Comparison of ENCODE assay signal across 8 cellular contexts in genomic region chr12:30694971-30695326, GRCh38. TPM values are rescaled to one million over a fixed set of nuclear protein-coding genes. Genes with fewer than 3 reads are reported as not detected.
DNase-seq lines count a peak whose midpoint lies in the region; ATAC-seq and TF ChIP-seq lines count a peak whose summit lies in the region.

No MANE protein-coding gene starts in this region.

- H3K4me3 ChIP-seq in right atrium auricular region: peak overlapping the region; percentile 66 to 97

- H3K27me3 Mint-ChIP-seq in activated naive CD8-positive, alpha-beta T cell treated with anti-CD3 and anti-CD28 coated beads, Interleukin-2, amount 50 U/mL, for 24 hours: peaks cover 3% of the 10 kb centered on the region

- H3K9me3 ChIP-seq in right atrium auricular region: no peaks in the 10 kb centered on the region

- H3K9me3 Mint-ChIP-seq in activated naive CD8-positive, alpha-beta T cell treated with anti-CD3 and anti-CD28 coated beads, Interleukin-2, amount 50 U/mL, for 24 hours: no peaks in the 10 kb centered on the region

- H3K27me3 ChIP-seq in right atrium auricular region: no peaks in the 10 kb centered on the region

- no peaks in the 10 kb centered on the region for H3K36me3 ChIP-seq in right atrium auricular region

- peak overlapping the region; percentile 91 for H3K4me3 Mint-ChIP-seq in activated naive CD8-positive, alpha-beta T cell treated with anti-CD3 and anti-CD28 coated beads, Interleukin-2, amount 50 U/mL, for 24 hours

- peaks cover 6% of the 10 kb centered on the region for H3K36me3 Mint-ChIP-seq in activated naive CD8-positive, alpha-beta T cell treated with anti-CD3 and anti-CD28 coated beads, Interleukin-2, amount 50 U/mL, for 24 hours (ENCODE audit: low read depth)

- no peak for TF ChIP-seq CTCF in right atrium auricular region (IDR thresholded peaks at IDR 0.05)

- H3K4me1 ChIP-seq in right atrium auricular region: peaks cover 0 to 45% of the 10 kb centered on the region in 2 donors

- DNase-seq in NCI-H82 (lab: John Stamatoyannopoulos, UW): peak; percentile 53
- DNase-seq in NCI-H82 treated with DMSO at 0.1 percent for 48 hours (lab: John Stamatoyannopoulos, UW; ENCODE audit: unreplicated experiment): no peak
- peak; percentile 16 for DNase-seq in HCEC 1CT
- peak; percentile 37 for DNase-seq in NCI-H2029 treated with DMSO at 0.1 percent for 48 hours (lab: John Stamatoyannopoulos, UW)
- DNase-seq in activated naive CD8-positive, alpha-beta T cell treated with anti-CD3 and anti-CD28 coated beads, Interleukin-2, amount 50 U/mL, for 24 hours: peak; percentile 27
- no peak for DNase-seq in right atrium auricular region (ENCODE audit: low spot score)
- peak; percentile 30 for DNase-seq in pons (ENCODE audit: low spot score)
- DNase-seq in KG1 (lab: John Stamatoyannopoulos, UW): no peak

- peaks cover 44% of the 10 kb centered on the region for H3K4me1 Mint-ChIP-seq in activated naive CD8-positive, alpha-beta T cell treated with anti-CD3 and anti-CD28 coated beads, Interleukin-2, amount 50 U/mL, for 24 hours

- peak overlapping the region; percentile 53 to 85 for H3K27ac ChIP-seq in right atrium auricular region

- ATAC-seq in activated naive CD8-positive, alpha-beta T cell treated with anti-CD3 and anti-CD28 coated beads, Interleukin-2, amount 50 U/mL, for 24 hours: no peak

- H3K27ac Mint-ChIP-seq in activated naive CD8-positive, alpha-beta T cell treated with anti-CD3 and anti-CD28 coated beads, Interleukin-2, amount 50 U/mL, for 24 hours: peak overlapping the region; percentile 93

RNA-seq across cellular contexts. Expression of gene IPO8, which starts 0.7 kb away (rescaled TPM):
- 10 to 100 TPM; 18.0 to 23.3 TPM for total RNA-seq in right atrium auricular region

RNA-seq across cellular contexts. Expression of gene CAPRIN2, which starts 59.8 kb away (rescaled TPM):
- total RNA-seq in right atrium auricular region: 10 to 100 TPM; 20.9 to 34.3 TPM

Comparison
In these comparisons a context has a peak if more than half of its experiments do, and no peak if none do; other contexts are left out.
1. DNase-seq: peak in NCI-H82 (single experiment), HCEC 1CT (single experiment), NCI-H2029 treated with DMSO at 0.1 percent for 48 hours (single experiment), activated naive CD8-positive, alpha-beta T cell treated with anti-CD3 and anti-CD28 coated beads, Interleukin-2, amount 50 U/mL, for 24 hours (single experiment) and pons (single experiment); none in NCI-H82 treated with DMSO at 0.1 percent for 48 hours (single experiment), right atrium auricular region (single experiment) and KG1 (single experiment).